9 cellular contexts compared by ENCODE assay signal in the genomic region with DNA sequence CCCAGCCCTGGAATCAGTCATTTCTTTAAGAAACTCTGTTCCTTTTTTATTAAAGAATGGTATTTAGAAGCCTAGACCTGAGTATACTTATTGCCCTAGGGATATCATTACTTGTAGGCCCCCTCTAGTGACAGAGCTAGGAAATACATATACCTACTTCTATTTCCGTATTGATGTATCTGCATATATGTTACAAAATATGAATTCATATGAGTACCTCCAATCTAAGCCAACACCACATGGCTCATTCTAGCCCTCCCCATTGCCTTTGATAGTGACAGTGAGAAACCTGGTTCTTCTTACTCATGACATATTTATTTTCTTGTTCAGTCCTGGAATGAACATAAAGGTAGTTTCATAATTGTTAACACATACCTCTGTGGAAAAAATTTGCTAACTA.
DNase-seq lines count a peak whose midpoint lies in the region; FAIRE-seq and TF ChIP-seq lines count a peak whose summit lies in the region.
"Had no signal": no experiment of that assay in that cellular context is flagged by ENCODE, and none has a peak within 500 bp of the region (broad histone marks: within the 10 kb centered on the region; RNA-seq: fewer than 3 reads in every experiment).

No MANE protein-coding gene starts in this region.

- H3K4me3 Mint-ChIP-seq in glutamatergic neuron (ENCODE audit: unreplicated experiment), result no peak overlapping the region
- no peak overlapping the region for H3K4me3 Mint-ChIP-seq in type B pancreatic cell

- H3K27me3 Mint-ChIP-seq in glutamatergic neuron (ENCODE audit: unreplicated experiment) (no peaks in the 10 kb centered on the region), type B pancreatic cell (no peaks in the 10 kb centered on the region)

- no peak overlapping the region for H3K4me3 ChIP-seq in WI38 (ENCODE audit: low read depth, low read length)
- H3K4me3 ChIP-seq: pancreas had no signal

- DNase-seq in GM12892 (ENCODE audit: insufficient read length), result no peak
- DNase-seq in NCI-H146 (lab: John Stamatoyannopoulos, UW), result peak; percentile 20
- DNase-seq in glutamatergic neuron, result no peak
- no peak for DNase-seq in type B pancreatic cell (ENCODE audit: extremely low spot score, unreplicated experiment)
- no peak for DNase-seq in T1000 (lab: John Stamatoyannopoulos, UW)
- DNase-seq in substantia nigra (lab: John Stamatoyannopoulos, UW), result no peak
- DNase-seq: pancreas had no signal

- no peak overlapping the region for H3K27ac ChIP-seq in C4-2B
- no peak overlapping the region for H3K27ac ChIP-seq in substantia nigra (ENCODE audit: low read depth, low read length, poor library complexity, severe bottlenecking)
- H3K27ac ChIP-seq: pancreas had no signal

- H3K36me3 Mint-ChIP-seq in glutamatergic neuron (ENCODE audit: unreplicated experiment), result no peaks in the 10 kb centered on the region
- H3K36me3 Mint-ChIP-seq in type B pancreatic cell, result no peaks in the 10 kb centered on the region

- H3K9me3 Mint-ChIP-seq in glutamatergic neuron (ENCODE audit: unreplicated experiment), result no peaks in the 10 kb centered on the region
- no peaks in the 10 kb centered on the region for H3K9me3 Mint-ChIP-seq in type B pancreatic cell

- TF ChIP-seq POLR2A in GM12892 (IDR thresholded peaks at IDR 0.05; ENCODE audit: low read depth, low read length), result no peak

- H3K4me1 Mint-ChIP-seq in glutamatergic neuron (ENCODE audit: low read depth, unreplicated experiment) (peaks cover 10% of the 10 kb centered on the region), type B pancreatic cell (ENCODE audit: unreplicated experiment) (no peaks in the 10 kb centered on the region)

- peak; percentile 67 for FAIRE-seq in GM12892 (lab: Jason Lieb, UNC)

- no peak overlapping the region for H3K27ac Mint-ChIP-seq in glutamatergic neuron (ENCODE audit: unreplicated experiment)
- no peak overlapping the region for H3K27ac Mint-ChIP-seq in type B pancreatic cell

- TF ChIP-seq CTCF in C4-2B (conservative IDR thresholded peaks at IDR 0.05), result peak; percentile 69
- peak; percentile 37; the same call in 1 of the 2 replicates for TF ChIP-seq CTCF in WI38 (IDR thresholded peaks at IDR 0.05; ENCODE audit: low read depth, low read length)
- peak; percentile 57 for TF ChIP-seq CTCF in glutamatergic neuron (IDR thresholded peaks at IDR 0.05; ENCODE audit: partially characterized antibody, unreplicated experiment)
- peak; percentile 68 for TF ChIP-seq CTCF in type B pancreatic cell (conservative IDR thresholded peaks at IDR 0.05)
